Comparison of ENCODE assay signal across 1 cellular context in genomic region chr16:57374067-57374534, GRCh38.
TF ChIP-seq lines count a peak whose summit lies in the region.

No MANE protein-coding gene starts in this region.

TF ChIP-seq in SK-N-SH, 30 proteins besides CTCF, POLR2A, EP300 and RAD21 (continued from another document):
- TF ChIP-seq PBX3 (IDR thresholded peaks at IDR 0.05) (no peak), JUND (IDR thresholded peaks at IDR 0.05) (no peak), EZH2phosphoT487 (IDR thresholded peaks at IDR 0.05; ENCODE audit: borderline replicate concordance, low read depth) (no peak), RFX5 (IDR thresholded peaks at IDR 0.05; ENCODE audit: low read length) (no peak), MEF2A (IDR thresholded peaks at IDR 0.05; ENCODE audit: borderline replicate concordance, low read depth) (no peak), SIN3A (IDR thresholded peaks at IDR 0.05; ENCODE audit: borderline replicate concordance, low read depth, low read length) (no peak), SMC3 (IDR thresholded peaks at IDR 0.05; ENCODE audit: low read depth, low read length) (no peak), NFIC (IDR thresholded peaks at IDR 0.05; ENCODE audit: borderline replicate concordance) (no peak), USF2 (IDR thresholded peaks at IDR 0.05; ENCODE audit: borderline replicate concordance, low read depth, low read length) (no peak)
